11 cellular contexts compared by ENCODE assay signal in the genomic region with DNA sequence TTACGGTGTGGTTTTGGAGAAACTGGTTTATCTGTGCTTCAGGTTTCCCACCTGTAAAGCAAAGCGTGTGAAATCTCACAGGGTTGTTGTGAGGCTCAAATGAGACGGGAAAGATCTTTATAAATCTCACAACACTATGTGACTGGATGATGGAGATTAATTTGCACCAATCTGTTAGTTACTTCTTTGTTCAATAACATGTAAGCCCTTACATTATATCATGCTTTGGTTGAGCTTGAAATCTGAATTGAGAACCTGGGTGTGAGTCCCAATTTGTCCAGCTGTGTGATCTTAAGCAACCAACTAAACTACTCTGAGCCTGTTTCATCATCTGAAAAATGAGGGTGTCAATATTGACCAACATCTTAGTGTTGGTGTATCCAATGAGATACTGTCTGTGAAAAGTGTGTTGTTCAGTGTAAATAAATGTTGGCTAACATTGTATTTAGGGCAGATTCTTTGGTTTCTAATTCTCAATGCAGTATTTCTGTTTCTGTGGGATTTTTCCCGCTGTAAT. TPM values are rescaled to one million over a fixed set of nuclear protein-coding genes. Genes with fewer than 3 reads are reported as not detected.
DNase-seq lines count a peak whose midpoint lies in the region; FAIRE-seq and TF ChIP-seq lines count a peak whose summit lies in the region.
"Had no signal": no experiment of that assay in that cellular context is flagged by ENCODE, and none has a peak within 500 bp of the region (broad histone marks: within the 10 kb centered on the region; RNA-seq: fewer than 3 reads in every experiment).

No MANE protein-coding gene starts in this region.

- POLR2A ChIA-PET in Caco-2 (lab: Charles Lee): no interaction called here
- POLR2A ChIA-PET in H1 (lab: Charles Lee; ENCODE audit: partially characterized antibody): interaction anchor here (1.3 to 2.0 kb wide), 2 partner anchors 86 to 139 kb away, joined by 3 to 10 read pairs; partner anchors contain the start of genes GTF3C2 and PPM1G

- H3K9ac ChIP-seq in H1 (replicated peaks in 1 of 4; ENCODE audit: extremely low read depth in 1 of 4, low read depth in 3 of 4, low read length in 3 of 4): no peak overlapping the region

- H4K5ac ChIP-seq in H1 (ENCODE audit: insufficient read length, low read depth, low read length): no peak overlapping the region

- H3K4me2 ChIP-seq in H1 (ENCODE audit: insufficient read depth in 1 of 2, low read depth in 2 of 2, low read length in 2 of 2): peak overlapping the region; percentile 61 to 100; a peak in 3 of 4 replicates

- H3K4me1 ChIP-seq in Caco-2: peaks cover 23% of the 10 kb centered on the region; the same call in 1 of the 2 replicates
- peaks cover 0 to 9% (median 4%) of the 10 kb centered on the region in 4 experiments; a peak in 5 of 7 replicates for H3K4me1 ChIP-seq in H1 (replicated peaks in 1 of 4; ENCODE audit: control insufficient read depth in 3 of 4, insufficient read depth in 4 of 4, low read length in 3 of 4)

- H2BK20ac ChIP-seq in H1 (ENCODE audit: low read length): no peak overlapping the region

- peaks cover 8% of the 10 kb centered on the region for H3K23me2 ChIP-seq in H1 (ENCODE audit: low read depth, low read length)

- no peaks in the 10 kb centered on the region for H3K9me3 ChIP-seq in Caco-2
- no peaks in the 10 kb centered on the region; a peak in 1 of 4 replicates for H3K9me3 ChIP-seq in H1 (ENCODE audit: insufficient read depth in 2 of 2, low read depth in 1 of 2, low read length in 1 of 2)

- H3K79me2 ChIP-seq in H1 (ENCODE audit: control insufficient read depth in 1 of 2, insufficient read depth in 2 of 2, low read length in 2 of 2): no peaks in the 10 kb centered on the region

- H2AFZ ChIP-seq in H1 (ENCODE audit: low read length): no peak overlapping the region

- no peak for TF ChIP-seq CTCF in Caco-2 (IDR thresholded peaks at IDR 0.05; ENCODE audit: insufficient read depth in 1 of 2, low read depth in 1 of 2, low read length in 1 of 2, severe bottlenecking in 1 of 2, unreplicated experiment in 1 of 2)
- no peak for TF ChIP-seq CTCF in H1 (IDR thresholded peaks at IDR 0.05; ENCODE audit: control extremely low read depth in 1 of 3, insufficient read depth in 1 of 3, low read depth in 1 of 3, low read length in 3 of 3)
- TF ChIP-seq CTCF in nephron progenitor cell (IDR thresholded peaks at IDR 0.05): no peak
- TF ChIP-seq CTCF in GM13976 (IDR thresholded peaks at IDR 0.05; ENCODE audit: borderline replicate concordance, control extremely low read depth, extremely low read depth, insufficient read depth, missing control alignments): no peak

- H2BK120ac ChIP-seq in H1 (replicated peaks; ENCODE audit: low read depth, low read length): no peak overlapping the region

- peak overlapping the region; percentile 14 for H3K27ac Mint-ChIP-seq in Caco-2 (ENCODE audit: unreplicated experiment)
- H3K27ac Mint-ChIP-seq in IgD-negative memory B cell: peak overlapping the region in 1 of 3 donors; percentile 41
- H3K27ac Mint-ChIP-seq in nephron progenitor cell: no peak overlapping the region

- H2BK12ac ChIP-seq in H1 (ENCODE audit: low read depth, low read length): no peak overlapping the region

- H3K56ac ChIP-seq in H1 (replicated peaks; ENCODE audit: insufficient read length, low read depth, low read length): no peak overlapping the region

- H3K4me3 ChIP-seq in Caco-2 (ENCODE audit: low read depth, low read length) (no peak overlapping the region), H1 (ENCODE audit: extremely low read depth in 1 of 4, insufficient read depth in 2 of 4, low read depth in 3 of 4, low read length in 4 of 4) (peak overlapping the region in 2 of 4 experiments; percentile 52 to 96; a peak in 4 of 8 replicates)

- no peak for FAIRE-seq in H1 (lab: Jason Lieb, UNC)

- H4K8ac ChIP-seq in H1 (ENCODE audit: extremely low read depth, insufficient read depth, low read length): no peak overlapping the region

- H3K79me1 ChIP-seq in H1 (ENCODE audit: low read depth, low read length): no peaks in the 10 kb centered on the region

- no peaks in the 10 kb centered on the region for H4K20me1 ChIP-seq in H1 (replicated peaks in 1 of 2; ENCODE audit: control insufficient read depth in 1 of 2, insufficient read depth in 2 of 2, low read length in 2 of 2)

- 66% methylated on average over 4 of the region's 4 CpGs; no CpG with 5 or more reads in 1 of the 2 experiments for WGBS in H1 (ENCODE audit: extremely low coverage in 1 of 2, insufficient coverage in 1 of 2, insufficient read length in 1 of 2, insufficient replicate concordance in 2 of 2, low coverage in 1 of 2, low lambda C conversion rate in 2 of 2, missing lambda C conversion rate in 1 of 2), 2 experiments

- CTCF ChIA-PET in Caco-2 (lab: Charles Lee) (no interaction called here), H1 (lab: Charles Lee; ENCODE audit: partially characterized antibody) (interaction anchor here (0.9 to 1.1 kb wide), 2 partner anchors 30 to 148 kb away, joined by 3 read pairs; no protein-coding TSS in a partner anchor)

- H3K23ac ChIP-seq in H1 (ENCODE audit: insufficient read length): no peak overlapping the region

- no peak for TF ChIP-seq POLR2A in H1 (IDR thresholded peaks at IDR 0.05; ENCODE audit: control extremely low read depth in 1 of 2, low read depth in 2 of 2, low read length in 2 of 2)

- BruUV-seq in Caco-2 (replicated peaks; lab: Mats Ljungman, UMichigan): no TSS peak

- TF ChIP-seq EP300 in H1 (IDR thresholded peaks at IDR 0.05; ENCODE audit: borderline replicate concordance in 1 of 2, low read depth in 2 of 2, low read length in 2 of 2): no peak

- no peak overlapping the region for H3K4ac ChIP-seq in H1 (replicated peaks; ENCODE audit: insufficient read length, low read depth, low read length)

- H3K27ac ChIP-seq in H1 (ENCODE audit: low read depth, low read length): no peak overlapping the region

- TF ChIP-seq RAD21 in H1 (IDR thresholded peaks at IDR 0.05 in 1 of 2, conservative IDR thresholded peaks at IDR 0.05 in 1 of 2; ENCODE audit: low read depth in 2 of 2, low read length in 2 of 2): no peak

- H3K27me3 ChIP-seq in Caco-2 (replicated peaks; ENCODE audit: control insufficient read depth, insufficient read depth, low read length) (no peaks in the 10 kb centered on the region), H1 (replicated peaks in 1 of 4; ENCODE audit: control insufficient read depth in 3 of 4, extremely low read depth in 1 of 4, insufficient read depth in 3 of 4, low read length in 3 of 4) (peaks cover 0 to 9% (median 7%) of the 10 kb centered on the region in 4 experiments; a peak in 5 of 7 replicates)

- H2AK5ac ChIP-seq in H1 (ENCODE audit: low read depth, low read length): no peak overlapping the region

- H3K27me3 Mint-ChIP-seq in Caco-2 (ENCODE audit: insufficient read depth, unreplicated experiment): peaks cover 6% of the 10 kb centered on the region
- peaks cover 42% of the 10 kb centered on the region for H3K27me3 Mint-ChIP-seq in IgD-negative memory B cell
- peaks cover 93% of the 10 kb centered on the region for H3K27me3 Mint-ChIP-seq in nephron progenitor cell (ENCODE audit: low read depth, poor library complexity)

- in situ Hi-C loops in GM13976 (cut with MboI; ENCODE audit: low sequenced_read_pairs, unreplicated experiment): no loop called here

- H2BK5ac ChIP-seq in H1 (ENCODE audit: low read depth, low read length): no peak overlapping the region

- H3K4me3 Mint-ChIP-seq in Caco-2 (ENCODE audit: unreplicated experiment) (peak overlapping the region; percentile 88), IgD-negative memory B cell (peak overlapping the region in 3 of 4 donors; percentile 50 to 72 (median 61)), nephron progenitor cell (peak overlapping the region; percentile 88)

- no peaks in the 10 kb centered on the region for H3K36me3 Mint-ChIP-seq in Caco-2 (ENCODE audit: insufficient read depth, unreplicated experiment)
- no peaks in the 10 kb centered on the region for H3K36me3 Mint-ChIP-seq in IgD-negative memory B cell
- no peaks in the 10 kb centered on the region for H3K36me3 Mint-ChIP-seq in nephron progenitor cell (ENCODE audit: low read depth)

- intact Hi-C loops in Caco-2 (cut with micrococcal nuclease; ENCODE audit: unreplicated experiment): loop anchor here (10.0 kb wide), 1 partner anchor 91 kb away; the partner anchor contains the start of gene PPM1G

- H3K9me3 Mint-ChIP-seq in Caco-2 (ENCODE audit: unreplicated experiment): no peaks in the 10 kb centered on the region
- H3K9me3 Mint-ChIP-seq in IgD-negative memory B cell: no peaks in the 10 kb centered on the region
- H3K9me3 Mint-ChIP-seq in nephron progenitor cell: no peaks in the 10 kb centered on the region

- H3K4me1 Mint-ChIP-seq in Caco-2 (ENCODE audit: low read depth, unreplicated experiment): peaks cover 8% of the 10 kb centered on the region
- peaks cover 3 to 8% (median 5%) of the 10 kb centered on the region in 3 donors for H3K4me1 Mint-ChIP-seq in IgD-negative memory B cell
- H3K4me1 Mint-ChIP-seq in nephron progenitor cell: peaks cover 16% of the 10 kb centered on the region

- no peak overlapping the region for H2BK15ac ChIP-seq in H1 (ENCODE audit: low read length)

- no peak overlapping the region for H4K91ac ChIP-seq in H1 (replicated peaks; ENCODE audit: insufficient read length, low read length)

- H3K14ac ChIP-seq in H1 (ENCODE audit: insufficient read length): no peak overlapping the region

- H3K18ac ChIP-seq in H1 (ENCODE audit: extremely low read depth, low read length): no peak overlapping the region

- DNase-seq in Caco-2 (no peak), H1 (ENCODE audit: low read depth in 1 of 2, low spot score in 2 of 2) (no peak), nephron progenitor cell (no peak), GM13976 (ENCODE audit: low spot score) (no peak), COR-L47 (lab: John Stamatoyannopoulos, UW) (no peak), HT-29 (ENCODE audit: low spot score) (no peak), NCI-H1417 treated with DMSO at 0.1 percent for 48 hours (lab: John Stamatoyannopoulos, UW) (no peak)
- DNase-seq: DMS153, NCI-H1092, SHP77 treated with DMSO at 0.1 percent for 48 hours had no signal

- H3K36me3 ChIP-seq in Caco-2 (ENCODE audit: control insufficient read depth, insufficient read depth, low read length) (no peaks in the 10 kb centered on the region), H1 (ENCODE audit: control insufficient read depth in 2 of 4, insufficient read depth in 4 of 4, low read length in 3 of 4) (no peaks in the 10 kb centered on the region)

RNA-seq across cellular contexts. Expression of gene GCKR, which starts 0.7 kb away (rescaled TPM):
- 0.65 TPM in 1 of 2 replicates, not detected in the other for total RNA-seq in Caco-2 (2022)
- not detected for polyA plus RNA-seq in IgD-negative memory B cell
- 0.57 and 1.2 TPM in 2 replicates for total RNA-seq in H1 (2021; fragmentation: NEBNext Ultra II Directional; extraction: Animal tissue kit (Norgen Biotek cat#: 25700))
- polyA plus RNA-seq in H1 (2011; rRNA removed): 0.30 and 0.33 TPM in 2 replicates
- 0.72 TPM for polyA plus RNA-seq in H1 (2011; cell fraction: cytosol; rRNA removed)
- polyA plus RNA-seq in H1 (2011; cell fraction: nucleus; rRNA removed): 2.0 TPM
- polyA plus RNA-seq in H1 (2012, experiment 1 of 2): 0.36 to 0.94 TPM (median 0.61 TPM) in 4 replicates
- polyA plus RNA-seq in H1 (2012, experiment 2 of 2): not detected
- 0.16 TPM for polyA plus RNA-seq in H1 (2013, experiment 1 of 2)
- polyA plus RNA-seq in H1 (2013, experiment 2 of 2): 0.42 TPM
- polyA minus RNA-seq in H1 (2011; rRNA and poly(A)+ RNA removed): 1.1 TPM in 2 replicates
- polyA minus RNA-seq in H1 (2011; cell fraction: cytosol; rRNA and poly(A)+ RNA removed): not detected
- 1.00 TPM for polyA minus RNA-seq in H1 (2011; cell fraction: nucleus; rRNA and poly(A)+ RNA removed)
- total RNA-seq in HT-29 (2014; rRNA removed; shearing (Covaris generic)): 0.76 and 1.4 TPM in 2 replicates

RNA-seq across cellular contexts. Expression of gene FNDC4, which starts 0.9 kb away (rescaled TPM):
- total RNA-seq in Caco-2 (2022): 2.4 and 2.5 TPM in 2 replicates
- polyA plus RNA-seq in IgD-negative memory B cell (not detected), H1 (2011; rRNA removed) (14.0 and 14.1 TPM in 2 replicates)
- 13.4 and 14.7 TPM in 2 replicates for total RNA-seq in H1 (2021; fragmentation: NEBNext Ultra II Directional; extraction: Animal tissue kit (Norgen Biotek cat#: 25700))
- 12.2 TPM for polyA plus RNA-seq in H1 (2011; cell fraction: cytosol; rRNA removed)
- 13.7 TPM for polyA plus RNA-seq in H1 (2011; cell fraction: nucleus; rRNA removed)
- polyA plus RNA-seq in H1 (2012, experiment 1 of 2): 9.1 to 14.9 TPM (median 14.5 TPM) in 4 replicates
- polyA plus RNA-seq in H1 (2012, experiment 2 of 2): 18.5 TPM
- 8.6 TPM for polyA plus RNA-seq in H1 (2013, experiment 1 of 2)
- 9.0 TPM for polyA plus RNA-seq in H1 (2013, experiment 2 of 2)
- polyA minus RNA-seq in H1 (2011; rRNA and poly(A)+ RNA removed): 4.4 and 5.9 TPM in 2 replicates
- polyA minus RNA-seq in H1 (2011; cell fraction: cytosol; rRNA and poly(A)+ RNA removed): 5.9 TPM
- polyA minus RNA-seq in H1 (2011; cell fraction: nucleus; rRNA and poly(A)+ RNA removed): 8.4 TPM
- 0.26 TPM in 1 of 2 replicates, not detected in the other for total RNA-seq in HT-29 (2014; rRNA removed; shearing (Covaris generic))

RNA-seq across cellular contexts. Expression of gene IFT172, which starts 6.4 kb away (rescaled TPM):
- total RNA-seq in Caco-2 (2022): 17.2 and 21.9 TPM in 2 replicates
- polyA plus RNA-seq in IgD-negative memory B cell (1.9 TPM), H1 (2011; rRNA removed) (12.9 and 13.5 TPM in 2 replicates)
- total RNA-seq in H1 (2021; fragmentation: NEBNext Ultra II Directional; extraction: Animal tissue kit (Norgen Biotek cat#: 25700)): 14.0 and 15.9 TPM in 2 replicates
- 13.0 TPM for polyA plus RNA-seq in H1 (2011; cell fraction: cytosol; rRNA removed)
- polyA plus RNA-seq in H1 (2011; cell fraction: nucleus; rRNA removed): 54.2 TPM
- 15.3 to 18.4 TPM (median 16.0 TPM) in 4 replicates for polyA plus RNA-seq in H1 (2012, experiment 1 of 2)
- 2.0 TPM for polyA plus RNA-seq in H1 (2012, experiment 2 of 2)
- 4.8 TPM for polyA plus RNA-seq in H1 (2013, experiment 1 of 2)
- 5.0 TPM for polyA plus RNA-seq in H1 (2013, experiment 2 of 2)
- 21.8 and 26.4 TPM in 2 replicates for polyA minus RNA-seq in H1 (2011; rRNA and poly(A)+ RNA removed)
- polyA minus RNA-seq in H1 (2011; cell fraction: cytosol; rRNA and poly(A)+ RNA removed): 9.0 TPM
- 34.7 TPM for polyA minus RNA-seq in H1 (2011; cell fraction: nucleus; rRNA and poly(A)+ RNA removed)
- 21.1 and 24.0 TPM in 2 replicates for total RNA-seq in HT-29 (2014; rRNA removed; shearing (Covaris generic))

RNA-seq across cellular contexts. Expression of gene KRTCAP3, which starts 53.7 kb away (rescaled TPM):
- 47.8 and 53.9 TPM in 2 replicates for total RNA-seq in Caco-2 (2022)
- polyA plus RNA-seq in IgD-negative memory B cell (1.6 TPM), H1 (2011; rRNA removed) (72.5 and 114 TPM in 2 replicates)
- 50.1 and 55.4 TPM in 2 replicates for total RNA-seq in H1 (2021; fragmentation: NEBNext Ultra II Directional; extraction: Animal tissue kit (Norgen Biotek cat#: 25700))
- 48.6 TPM for polyA plus RNA-seq in H1 (2011; cell fraction: cytosol; rRNA removed)
- 83.6 TPM for polyA plus RNA-seq in H1 (2011; cell fraction: nucleus; rRNA removed)
- 57.3 to 68.8 TPM (median 62.3 TPM) in 4 replicates for polyA plus RNA-seq in H1 (2012, experiment 1 of 2)
- 82.2 TPM for polyA plus RNA-seq in H1 (2012, experiment 2 of 2)
- polyA plus RNA-seq in H1 (2013, experiment 1 of 2): 68.0 TPM
- polyA plus RNA-seq in H1 (2013, experiment 2 of 2): 80.6 TPM
- polyA minus RNA-seq in H1 (2011; rRNA and poly(A)+ RNA removed): 11.1 and 11.8 TPM in 2 replicates
- polyA minus RNA-seq in H1 (2011; cell fraction: cytosol; rRNA and poly(A)+ RNA removed): 13.2 TPM
- polyA minus RNA-seq in H1 (2011; cell fraction: nucleus; rRNA and poly(A)+ RNA removed): 8.2 TPM
- total RNA-seq in HT-29 (2014; rRNA removed; shearing (Covaris generic)): 29.3 and 30.4 TPM in 2 replicates
